Comparison of ENCODE assay signal across 15 cellular contexts in genomic region chr12:93048646-93049045, GRCh38.
DNase-seq lines count a peak whose midpoint lies in the region; ATAC-seq and TF ChIP-seq lines count a peak whose summit lies in the region.
"Had no signal": no experiment of that assay in that cellular context is flagged by ENCODE, and none has a peak within 500 bp of the region (broad histone marks: within the 10 kb centered on the region; RNA-seq: fewer than 3 reads in every experiment).

No MANE protein-coding gene starts in this region.

- H3K9me2 ChIP-seq in Loucy (replicated peaks; ENCODE audit: low read depth, low read length), result no peaks in the 10 kb centered on the region

- peaks cover 5% of the 10 kb centered on the region for H3K27me3 Mint-ChIP-seq in activated naive CD8-positive, alpha-beta T cell treated with anti-CD3 and anti-CD28 coated beads, Interleukin-2, amount 10 ng/mL, durations not matched to agents 7 days and 5 days
- H3K27me3 Mint-ChIP-seq in activated naive CD8-positive, alpha-beta T cell treated with anti-CD3 and anti-CD28 coated beads for 36 hours, result no peaks in the 10 kb centered on the region
- peaks cover 11% of the 10 kb centered on the region for H3K27me3 Mint-ChIP-seq in activated T-helper 2 cell treated with anti-CD3 and anti-CD28 coated beads, Interferon-gamma antibody, Interleukin-2, Interleukin-4, amounts not matched to agents 10 μg/mL and 5 μg/mL and 100 μg/mL, durations not matched to agents 14 hours and 24 hours and 36 hours (ENCODE audit: low read depth)
- H3K27me3 Mint-ChIP-seq: B cell had no signal

- peaks cover 5% of the 10 kb centered on the region for H3K9me3 Mint-ChIP-seq in activated naive CD8-positive, alpha-beta T cell treated with anti-CD3 and anti-CD28 coated beads, Interleukin-2, amount 10 ng/mL, durations not matched to agents 7 days and 5 days
- H3K9me3 Mint-ChIP-seq in activated naive CD8-positive, alpha-beta T cell treated with anti-CD3 and anti-CD28 coated beads for 36 hours, result no peaks in the 10 kb centered on the region
- no peaks in the 10 kb centered on the region for H3K9me3 Mint-ChIP-seq in activated T-helper 2 cell treated with anti-CD3 and anti-CD28 coated beads, Interferon-gamma antibody, Interleukin-2, Interleukin-4, amounts not matched to agents 10 μg/mL and 5 μg/mL and 100 μg/mL, durations not matched to agents 14 hours and 24 hours and 36 hours

- ATAC-seq in activated naive CD8-positive, alpha-beta T cell treated with anti-CD3 and anti-CD28 coated beads, Interleukin-2, amount 10 ng/mL, durations not matched to agents 7 days and 5 days (ENCODE audit: low read depth), result peak; percentile 75
- no peak for ATAC-seq in HG02840 (IDR thresholded peaks at IDR 0.05; ENCODE audit: low FRiP score, unreplicated experiment)

- intact Hi-C loops in activated T-helper 2 cell treated with anti-CD3 and anti-CD28 coated beads, Interferon-gamma antibody, Interleukin-2, Interleukin-4, amounts not matched to agents 10 μg/mL and 5 μg/mL and 100 μg/mL, durations not matched to agents 14 hours and 24 hours and 36 hours (cut with micrococcal nuclease), result no loop called here

- TF ChIP-seq CTCF in Loucy (conservative IDR thresholded peaks at IDR 0.05; ENCODE audit: low read length), result no peak

- H3F3A ChIP-seq in Loucy (ENCODE audit: low read depth), result no peaks in the 10 kb centered on the region

- H3K4me3 Mint-ChIP-seq in activated naive CD8-positive, alpha-beta T cell treated with anti-CD3 and anti-CD28 coated beads, Interleukin-2, amount 10 ng/mL, durations not matched to agents 7 days and 5 days, result peak overlapping the region; percentile 18
- no peak overlapping the region for H3K4me3 Mint-ChIP-seq in activated naive CD8-positive, alpha-beta T cell treated with anti-CD3 and anti-CD28 coated beads for 36 hours
- H3K4me3 Mint-ChIP-seq in activated T-helper 2 cell treated with anti-CD3 and anti-CD28 coated beads, Interferon-gamma antibody, Interleukin-2, Interleukin-4, amounts not matched to agents 10 μg/mL and 5 μg/mL and 100 μg/mL, durations not matched to agents 14 hours and 24 hours and 36 hours (ENCODE audit: low read depth), result no peak overlapping the region
- H3K4me3 Mint-ChIP-seq: B cell; CD4-positive, CD25-positive, alpha-beta regulatory T cell had no signal

- no peaks in the 10 kb centered on the region for H4K20me1 ChIP-seq in Loucy (ENCODE audit: insufficient read depth, low read length, poor library complexity, severe bottlenecking)

- H2AFZ ChIP-seq in Loucy (ENCODE audit: low read length), result no peak overlapping the region

- no peaks in the 10 kb centered on the region for H3K36me3 ChIP-seq in Loucy (ENCODE audit: insufficient read depth, low read length)

- no peaks in the 10 kb centered on the region for H3K9me3 ChIP-seq in Loucy (ENCODE audit: insufficient read depth, low read depth, low read length)

- no peaks in the 10 kb centered on the region for H3K27me3 ChIP-seq in Loucy (ENCODE audit: insufficient read depth, low read length, poor library complexity, severe bottlenecking)

- H3K27ac Mint-ChIP-seq in activated naive CD8-positive, alpha-beta T cell treated with anti-CD3 and anti-CD28 coated beads, Interleukin-2, amount 10 ng/mL, durations not matched to agents 7 days and 5 days, result peak overlapping the region; percentile 27
- no peak overlapping the region for H3K27ac Mint-ChIP-seq in activated naive CD8-positive, alpha-beta T cell treated with anti-CD3 and anti-CD28 coated beads for 36 hours
- no peak overlapping the region for H3K27ac Mint-ChIP-seq in activated T-helper 2 cell treated with anti-CD3 and anti-CD28 coated beads, Interferon-gamma antibody, Interleukin-2, Interleukin-4, amounts not matched to agents 10 μg/mL and 5 μg/mL and 100 μg/mL, durations not matched to agents 14 hours and 24 hours and 36 hours
- H3K27ac Mint-ChIP-seq: B cell; CD4-positive, CD25-positive, alpha-beta regulatory T cell had no signal

- DNase-seq in activated naive CD8-positive, alpha-beta T cell treated with anti-CD3 and anti-CD28 coated beads, Interleukin-2, amount 10 ng/mL, durations not matched to agents 7 days and 5 days, result no peak
- DNase-seq in activated naive CD8-positive, alpha-beta T cell treated with anti-CD3 and anti-CD28 coated beads for 36 hours, result no peak
- DNase-seq in glomerular visceral epithelial cell (ENCODE audit: extremely low spot score) (peak; percentile 3), renal cortical epithelial cell (ENCODE audit: low read depth) (peak; percentile 89), NCI-H2029 treated with DMSO at 0.1 percent for 48 hours (lab: John Stamatoyannopoulos, UW) (no peak)
- no peak for DNase-seq in activated T-helper 2 cell treated with anti-CD3 and anti-CD28 coated beads, Interferon-gamma antibody, Interleukin-2, Interleukin-4, amounts not matched to agents 10 μg/mL and 5 μg/mL and 100 μg/mL, durations not matched to agents 14 hours and 24 hours and 36 hours (ENCODE audit: low spot score)
- DNase-seq: Karpas-422, MM.1S, NCI-H1105, NCI-H510A, NCI-H774 had no signal

- H3K36me3 Mint-ChIP-seq in activated naive CD8-positive, alpha-beta T cell treated with anti-CD3 and anti-CD28 coated beads, Interleukin-2, amount 10 ng/mL, durations not matched to agents 7 days and 5 days, result peaks cover 3% of the 10 kb centered on the region
- H3K36me3 Mint-ChIP-seq in activated naive CD8-positive, alpha-beta T cell treated with anti-CD3 and anti-CD28 coated beads for 36 hours, result no peaks in the 10 kb centered on the region
- no peaks in the 10 kb centered on the region for H3K36me3 Mint-ChIP-seq in activated T-helper 2 cell treated with anti-CD3 and anti-CD28 coated beads, Interferon-gamma antibody, Interleukin-2, Interleukin-4, amounts not matched to agents 10 μg/mL and 5 μg/mL and 100 μg/mL, durations not matched to agents 14 hours and 24 hours and 36 hours (ENCODE audit: low read depth)
- H3K36me3 Mint-ChIP-seq: CD4-positive, CD25-positive, alpha-beta regulatory T cell had no signal

- H3K4me1 ChIP-seq in Loucy (ENCODE audit: insufficient read depth, low read length, poor library complexity, severe bottlenecking), result peaks cover 20% of the 10 kb centered on the region

- H3K4me2 ChIP-seq in Loucy (ENCODE audit: low read depth, low read length, poor library complexity, severe bottlenecking), result peak overlapping the region; percentile 1

- no peak overlapping the region for H3K9ac ChIP-seq in Loucy (ENCODE audit: low read depth, low read length, poor library complexity, severe bottlenecking)

- POLR2A ChIA-PET in activated naive CD8-positive, alpha-beta T cell treated with anti-CD3 and anti-CD28 coated beads, Interleukin-2, amount 10 ng/mL, durations not matched to agents 7 days and 5 days (lab: Charles Lee), result no interaction called here

- H3K4me1 Mint-ChIP-seq in activated naive CD8-positive, alpha-beta T cell treated with anti-CD3 and anti-CD28 coated beads, Interleukin-2, amount 10 ng/mL, durations not matched to agents 7 days and 5 days, result peaks cover 13% of the 10 kb centered on the region
- H3K4me1 Mint-ChIP-seq in activated naive CD8-positive, alpha-beta T cell treated with anti-CD3 and anti-CD28 coated beads for 36 hours, result peaks cover 12% of the 10 kb centered on the region
- H3K4me1 Mint-ChIP-seq in activated T-helper 2 cell treated with anti-CD3 and anti-CD28 coated beads, Interferon-gamma antibody, Interleukin-2, Interleukin-4, amounts not matched to agents 10 μg/mL and 5 μg/mL and 100 μg/mL, durations not matched to agents 14 hours and 24 hours and 36 hours (ENCODE audit: low read depth), result peaks cover 6% of the 10 kb centered on the region
- H3K4me1 Mint-ChIP-seq: B cell; CD4-positive, CD25-positive, alpha-beta regulatory T cell had no signal

- H3K79me2 ChIP-seq in Loucy (ENCODE audit: insufficient read depth, low read length), result no peaks in the 10 kb centered on the region

- no peak overlapping the region for H3K4me3 ChIP-seq in Loucy (ENCODE audit: low read length, poor library complexity, severe bottlenecking)

Comparison
In these comparisons a context has a peak if more than half of its experiments do, and no peak if none do; other contexts are left out.
1. DNase-seq: peak in glomerular visceral epithelial cell (single experiment) and renal cortical epithelial cell (single experiment); none in activated naive CD8-positive, alpha-beta T cell treated with anti-CD3 and anti-CD28 coated beads, Interleukin-2, amount 10 ng/mL, durations not matched to agents 7 days and 5 days (single experiment), activated naive CD8-positive, alpha-beta T cell treated with anti-CD3 and anti-CD28 coated beads for 36 hours (single experiment), activated T-helper 2 cell treated with anti-CD3 and anti-CD28 coated beads, Interferon-gamma antibody, Interleukin-2, Interleukin-4, amounts not matched to agents 10 μg/mL and 5 μg/mL and 100 μg/mL, durations not matched to agents 14 hours and 24 hours and 36 hours (single experiment) and NCI-H2029 treated with DMSO at 0.1 percent for 48 hours (single experiment).